In the genomic region with DNA sequence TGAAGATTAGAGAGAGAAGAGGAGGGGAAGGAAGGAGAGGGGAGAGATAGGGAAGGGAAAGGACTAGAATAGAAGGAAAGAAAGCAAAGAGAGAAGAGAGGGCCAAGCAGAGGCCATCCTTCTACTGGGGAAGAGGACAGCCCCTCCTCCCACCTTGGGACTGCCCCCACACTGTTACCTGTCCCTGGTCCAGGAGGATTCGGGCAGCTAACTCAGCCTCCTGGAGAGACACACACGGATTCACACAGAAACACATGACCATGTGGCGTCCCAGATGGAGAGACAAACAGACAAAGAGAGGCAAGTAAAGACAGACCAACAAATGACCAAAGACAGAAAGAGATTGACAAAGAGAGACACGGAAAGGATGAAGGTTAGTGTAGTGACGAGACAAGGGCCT, we compare ENCODE assay signal across 17 cellular contexts. TPM values are rescaled to one million over a fixed set of nuclear protein-coding genes. Genes with fewer than 3 reads are reported as not detected.
A peak's percentile ranks its signal among the peaks of the same experiment; 100 is the strongest.
DNase-seq lines count a peak whose midpoint lies in the region; ATAC-seq, FAIRE-seq and TF ChIP-seq lines count a peak whose summit lies in the region.
"Had no signal": no experiment of that assay in that cellular context is flagged by ENCODE, and none has a peak within 500 bp of the region (broad histone marks: within the 10 kb centered on the region; RNA-seq: fewer than 3 reads in every experiment).

No MANE protein-coding gene starts in this region.

- H3K36me3 ChIP-seq in CD8-positive, alpha-beta T cell (ENCODE audit: insufficient read depth, low read length) = no peaks in the 10 kb centered on the region
- H3K36me3 ChIP-seq in sigmoid colon = peaks cover 17 to 51% (median 33%) of the 10 kb centered on the region in 4 donors
- H3K36me3 ChIP-seq in Karpas-422 (ENCODE audit: insufficient read depth, low read length) = no peaks in the 10 kb centered on the region
- H3K36me3 ChIP-seq: HAP-1, SJSA1 had no signal

- no peak for TF ChIP-seq CTCF in CD8-positive, alpha-beta T cell (IDR thresholded peaks at IDR 0.05)
- no peak for TF ChIP-seq CTCF in sigmoid colon (IDR thresholded peaks at IDR 0.05)

- no peaks in the 10 kb centered on the region for H3K79me2 ChIP-seq in Karpas-422 (ENCODE audit: low read length)

- no peak for TF ChIP-seq EP300 in sigmoid colon (IDR thresholded peaks at IDR 0.05)

- CTCF ChIA-PET in CD8-positive, alpha-beta T cell (lab: Charles Lee) = interaction anchor here (2.5 to 16.7 kb wide), 4 partner anchors 8 to 82 kb away, joined by 24 to 416 read pairs (median 252); partner anchors contain the start of genes RNASE7 and TMEM253

- no peaks in the 10 kb centered on the region for H3K27me3 Mint-ChIP-seq in CD8-positive, alpha-beta T cell (ENCODE audit: low read depth)
- H3K27me3 Mint-ChIP-seq in activated T-helper 2 cell treated with anti-CD3 and anti-CD28 coated beads, Interferon-gamma antibody, Interleukin-2, Interleukin-4, amounts not matched to agents 10 μg/mL and 5 μg/mL and 100 μg/mL, durations not matched to agents 14 hours and 24 hours and 36 hours (ENCODE audit: low read depth) = peaks cover 46% of the 10 kb centered on the region

- no peak for FAIRE-seq in HTR-8/SVneo (lab: Jason Lieb, UNC)
- FAIRE-seq: astrocyte, endometrium had no signal

- no peak overlapping the region for H3K27ac ChIP-seq in CD8-positive, alpha-beta T cell (ENCODE audit: low read depth, low read length)
- H3K27ac ChIP-seq in layer of hippocampus (ENCODE audit: low read depth, low read length) = peak overlapping the region; percentile 99
- H3K27ac ChIP-seq in sigmoid colon = peak overlapping the region; percentile 93 to 95 (median 93)
- no peak overlapping the region for H3K27ac ChIP-seq in Karpas-422 (ENCODE audit: low read length)
- H3K27ac ChIP-seq: SJSA1 had no signal

- H3K4me1 Mint-ChIP-seq in CD8-positive, alpha-beta T cell (ENCODE audit: low read depth) = peaks cover 19% of the 10 kb centered on the region
- H3K4me1 Mint-ChIP-seq in activated T-helper 2 cell treated with anti-CD3 and anti-CD28 coated beads, Interferon-gamma antibody, Interleukin-2, Interleukin-4, amounts not matched to agents 10 μg/mL and 5 μg/mL and 100 μg/mL, durations not matched to agents 14 hours and 24 hours and 36 hours (ENCODE audit: low read depth) = peaks cover 6% of the 10 kb centered on the region

- H4K20me1 ChIP-seq in Karpas-422 (ENCODE audit: insufficient read depth, low read depth, low read length) = 0 out of 2 replicates have a peak, but pooled peaks cover 3% of the 10 kb centered on the region

- no peak overlapping the region for H3K4me2 ChIP-seq in Karpas-422 (ENCODE audit: low read depth, low read length, poor library complexity, severe bottlenecking)

- no peaks in the 10 kb centered on the region for H3K9me3 ChIP-seq in CD8-positive, alpha-beta T cell (ENCODE audit: low read length)
- H3K9me3 ChIP-seq in sigmoid colon (no peaks in the 10 kb centered on the region), Karpas-422 (ENCODE audit: low read length) (no peaks in the 10 kb centered on the region)
- H3K9me3 ChIP-seq: HAP-1, SJSA1 had no signal

- no peak for ATAC-seq in CD8-positive, alpha-beta T cell
- ATAC-seq in HG03342 (IDR thresholded peaks at IDR 0.05; ENCODE audit: unreplicated experiment) = no peak
- ATAC-seq: stimulated activated naive B cell treated with anti-CD40 and anti-IgM and Interleukin-4, amounts not matched to agents 10 μg/mL and 1 μg/mL and 100 μg/mL, for 72 hours had no signal

- no peaks in the 10 kb centered on the region for H3K9me2 ChIP-seq in Karpas-422 (replicated peaks; ENCODE audit: insufficient read depth, low read length)

- H3K27ac Mint-ChIP-seq in CD8-positive, alpha-beta T cell = no peak overlapping the region
- H3K27ac Mint-ChIP-seq in activated T-helper 2 cell treated with anti-CD3 and anti-CD28 coated beads, Interferon-gamma antibody, Interleukin-2, Interleukin-4, amounts not matched to agents 10 μg/mL and 5 μg/mL and 100 μg/mL, durations not matched to agents 14 hours and 24 hours and 36 hours = no peak overlapping the region
- H3K27ac Mint-ChIP-seq: stimulated activated naive B cell treated with anti-CD40 and anti-IgM and Interleukin-4, amounts not matched to agents 10 μg/mL and 1 μg/mL and 100 μg/mL, for 72 hours had no signal

- no peak overlapping the region for H2AFZ ChIP-seq in Karpas-422 (ENCODE audit: low read length)

- TF ChIP-seq POLR2A in sigmoid colon (IDR thresholded peaks at IDR 0.05) = no peak

- POLR2A ChIA-PET in CD8-positive, alpha-beta T cell (lab: Charles Lee) = no interaction called here

- WGBS in sigmoid colon, 2 donors = 82 to 89% methylated on average over 5 of the region's 5 CpGs

- intact Hi-C loops in CD8-positive, alpha-beta T cell (cut with DNase I, micrococcal nuclease) = no loop called here
- intact Hi-C loops in activated T-helper 2 cell treated with anti-CD3 and anti-CD28 coated beads, Interferon-gamma antibody, Interleukin-2, Interleukin-4, amounts not matched to agents 10 μg/mL and 5 μg/mL and 100 μg/mL, durations not matched to agents 14 hours and 24 hours and 36 hours (cut with micrococcal nuclease) = no loop called here
- intact Hi-C loops in sigmoid colon (cut with DNase I) = no loop called here

- H3K4me3 Mint-ChIP-seq in CD8-positive, alpha-beta T cell = peak overlapping the region; percentile 49
- H3K4me3 Mint-ChIP-seq in activated T-helper 2 cell treated with anti-CD3 and anti-CD28 coated beads, Interferon-gamma antibody, Interleukin-2, Interleukin-4, amounts not matched to agents 10 μg/mL and 5 μg/mL and 100 μg/mL, durations not matched to agents 14 hours and 24 hours and 36 hours (ENCODE audit: low read depth) = peak overlapping the region; percentile 10
- H3K4me3 Mint-ChIP-seq: stimulated activated naive B cell treated with anti-CD40 and anti-IgM and Interleukin-4, amounts not matched to agents 10 μg/mL and 1 μg/mL and 100 μg/mL, for 72 hours had no signal

- H3K9me3 Mint-ChIP-seq in CD8-positive, alpha-beta T cell = no peaks in the 10 kb centered on the region
- H3K9me3 Mint-ChIP-seq in activated T-helper 2 cell treated with anti-CD3 and anti-CD28 coated beads, Interferon-gamma antibody, Interleukin-2, Interleukin-4, amounts not matched to agents 10 μg/mL and 5 μg/mL and 100 μg/mL, durations not matched to agents 14 hours and 24 hours and 36 hours = no peaks in the 10 kb centered on the region
- H3K9me3 Mint-ChIP-seq: stimulated activated naive B cell treated with anti-CD40 and anti-IgM and Interleukin-4, amounts not matched to agents 10 μg/mL and 1 μg/mL and 100 μg/mL, for 72 hours had no signal

- H3K27me3 ChIP-seq in CD8-positive, alpha-beta T cell (ENCODE audit: insufficient read depth, low read length) = no peaks in the 10 kb centered on the region
- H3K27me3 ChIP-seq in layer of hippocampus (ENCODE audit: control insufficient read depth, insufficient read depth, low read length) (no peaks in the 10 kb centered on the region), sigmoid colon (no peaks in the 10 kb centered on the region), Karpas-422 (ENCODE audit: low read length) (no peaks in the 10 kb centered on the region; the same call in 1 of the 2 replicates)

- H3K4me3 ChIP-seq in CD8-positive, alpha-beta T cell (ENCODE audit: low read depth, low read length) = no peak overlapping the region
- H3K4me3 ChIP-seq in sigmoid colon = peak overlapping the region in 3 of 4 donors; percentile 84 to 91 (median 85)
- no peak overlapping the region for H3K4me3 ChIP-seq in Karpas-422 (ENCODE audit: low read length)
- H3K4me3 ChIP-seq: HAP-1, SJSA1 had no signal

- H3K4me1 ChIP-seq in CD8-positive, alpha-beta T cell (ENCODE audit: insufficient read depth, low read length) = peaks cover 13% of the 10 kb centered on the region
- peaks cover 0 to 43% (median 35%) of the 10 kb centered on the region in 4 donors for H3K4me1 ChIP-seq in sigmoid colon
- H3K4me1 ChIP-seq in Karpas-422 (ENCODE audit: low read length) = no peaks in the 10 kb centered on the region

- DNase-seq in CD8-positive, alpha-beta T cell = no peak
- DNase-seq in activated T-helper 2 cell treated with anti-CD3 and anti-CD28 coated beads, Interferon-gamma antibody, Interleukin-2, Interleukin-4, amounts not matched to agents 10 μg/mL and 5 μg/mL and 100 μg/mL, durations not matched to agents 14 hours and 24 hours and 36 hours (ENCODE audit: low spot score) = no peak
- DNase-seq in sigmoid colon (no peak), HTR-8/SVneo (ENCODE audit: insufficient read length, low spot score) (no peak), Karpas-422 (no peak), DMS 273 treated with DMSO at 0.1 percent for 48 hours (lab: John Stamatoyannopoulos, UW) (no peak)
- DNase-seq: activated CD4-positive, CD25-positive, alpha-beta regulatory T cell; mammary epithelial cell; MM.1S; stimulated activated CD4-positive, alpha-beta T cell treated with anti-CD3 and anti-CD28 coated beads, Interleukin-4, amount 100 ng/mL, for 1 hour; stimulated activated naive B cell treated with anti-CD40 and anti-IgM and Interleukin-4, amounts not matched to agents 10 μg/mL and 1 μg/mL and 100 μg/mL, for 72 hours had no signal

- H3K36me3 Mint-ChIP-seq in CD8-positive, alpha-beta T cell = peaks cover 41% of the 10 kb centered on the region
- H3K36me3 Mint-ChIP-seq in activated T-helper 2 cell treated with anti-CD3 and anti-CD28 coated beads, Interferon-gamma antibody, Interleukin-2, Interleukin-4, amounts not matched to agents 10 μg/mL and 5 μg/mL and 100 μg/mL, durations not matched to agents 14 hours and 24 hours and 36 hours (ENCODE audit: low read depth) = no peaks in the 10 kb centered on the region
- H3K36me3 Mint-ChIP-seq: stimulated activated naive B cell treated with anti-CD40 and anti-IgM and Interleukin-4, amounts not matched to agents 10 μg/mL and 1 μg/mL and 100 μg/mL, for 72 hours had no signal

- H3K9ac ChIP-seq in Karpas-422 (ENCODE audit: low read length) = no peak overlapping the region

RNA-seq across cellular contexts. Expression of gene NDRG2, which starts 2.2 kb away (rescaled TPM):
- 10 to 100 TPM; 18.9 to 24.8 TPM for total RNA-seq in CD8-positive, alpha-beta T cell
- total RNA-seq in activated T-helper 2 cell treated with anti-CD3 and anti-CD28 coated beads, Interferon-gamma antibody, Interleukin-2, Interleukin-4, amounts not matched to agents 10 μg/mL and 5 μg/mL and 100 μg/mL, durations not matched to agents 14 hours and 24 hours and 36 hours = 1.1 and 1.8 TPM in 2 replicates
- total RNA-seq in sigmoid colon = 100 to 1,000 TPM; 184 to 276 (median 235) TPM
- 100 to 1,000 TPM; 114 to 199 (median 141) TPM for polyA plus RNA-seq in sigmoid colon
- not detected in 2 replicates for total RNA-seq in Karpas-422 (2014; rRNA removed; shearing (Covaris generic); ENCODE audit: low replicate concordance)

RNA-seq across cellular contexts. Expression of gene TPPP2, which starts 7.3 kb away (rescaled TPM):
- not detected for total RNA-seq in CD8-positive, alpha-beta T cell
- total RNA-seq in activated T-helper 2 cell treated with anti-CD3 and anti-CD28 coated beads, Interferon-gamma antibody, Interleukin-2, Interleukin-4, amounts not matched to agents 10 μg/mL and 5 μg/mL and 100 μg/mL, durations not matched to agents 14 hours and 24 hours and 36 hours = not detected in 2 replicates
- not detected for total RNA-seq in sigmoid colon
- under 1 TPM in 1 of 3 donors, not detected in 2; 0.36 TPM for polyA plus RNA-seq in sigmoid colon
- not detected in 2 replicates for total RNA-seq in Karpas-422 (2014; rRNA removed; shearing (Covaris generic); ENCODE audit: low replicate concordance)
- total RNA-seq: astrocyte, mammary epithelial cell, SJSA1 had no signal
- polyA plus RNA-seq: mammary epithelial cell had no signal

RNA-seq across cellular contexts. Expression of gene RNASE13, which starts 11.9 kb away (rescaled TPM):
- not detected for total RNA-seq in CD8-positive, alpha-beta T cell
- total RNA-seq in activated T-helper 2 cell treated with anti-CD3 and anti-CD28 coated beads, Interferon-gamma antibody, Interleukin-2, Interleukin-4, amounts not matched to agents 10 μg/mL and 5 μg/mL and 100 μg/mL, durations not matched to agents 14 hours and 24 hours and 36 hours = not detected in 2 replicates
- not detected for total RNA-seq in sigmoid colon
- polyA plus RNA-seq in sigmoid colon = not detected
- total RNA-seq in Karpas-422 (2014; rRNA removed; shearing (Covaris generic); ENCODE audit: low replicate concordance) = not detected in 2 replicates
- total RNA-seq: astrocyte, mammary epithelial cell, SJSA1 had no signal
- polyA plus RNA-seq: mammary epithelial cell had no signal

RNA-seq across cellular contexts. Expression of gene RNASE7, which starts 19.5 kb away (rescaled TPM):
- total RNA-seq in CD8-positive, alpha-beta T cell = not detected
- not detected in 2 replicates for total RNA-seq in activated T-helper 2 cell treated with anti-CD3 and anti-CD28 coated beads, Interferon-gamma antibody, Interleukin-2, Interleukin-4, amounts not matched to agents 10 μg/mL and 5 μg/mL and 100 μg/mL, durations not matched to agents 14 hours and 24 hours and 36 hours
- not detected for total RNA-seq in sigmoid colon
- polyA plus RNA-seq in sigmoid colon = under 1 TPM in 1 of 3 donors, not detected in 2; 0.10 TPM
- total RNA-seq in Karpas-422 (2014; rRNA removed; shearing (Covaris generic); ENCODE audit: low replicate concordance) = not detected in 2 replicates
- total RNA-seq: astrocyte, SJSA1 had no signal

RNA-seq across cellular contexts. Expression of gene SLC39A2, which starts 23.6 kb away (rescaled TPM):
- under 1 TPM; 0.33 to 0.62 TPM for total RNA-seq in CD8-positive, alpha-beta T cell
- 0.18 and 0.30 TPM in 2 replicates for total RNA-seq in activated T-helper 2 cell treated with anti-CD3 and anti-CD28 coated beads, Interferon-gamma antibody, Interleukin-2, Interleukin-4, amounts not matched to agents 10 μg/mL and 5 μg/mL and 100 μg/mL, durations not matched to agents 14 hours and 24 hours and 36 hours
- not detected for total RNA-seq in sigmoid colon
- polyA plus RNA-seq in sigmoid colon = 1 to 10 TPM in 1 of 3 donors, not detected in 2; 1.2 TPM
- total RNA-seq in Karpas-422 (2014; rRNA removed; shearing (Covaris generic); ENCODE audit: low replicate concordance) = not detected in 2 replicates
- total RNA-seq: mammary epithelial cell, SJSA1 had no signal

Comparison
In these comparisons a context has a peak if more than half of its experiments do, and no peak if none do; other contexts are left out.
1. H3K27ac ChIP-seq: peak in layer of hippocampus (single experiment) and sigmoid colon (4 of 4); none in CD8-positive, alpha-beta T cell (single experiment) and Karpas-422 (single experiment).
2. H3K4me3 ChIP-seq: peak in sigmoid colon (3 of 4); none in CD8-positive, alpha-beta T cell (single experiment) and Karpas-422 (single experiment).
3. RNA of gene NDRG2, which starts 2.2 kb away (total RNA-seq): 184 to 276 TPM in sigmoid colon; 18.9 to 24.8 TPM in CD8-positive, alpha-beta T cell, 1.1 to 1.8 TPM in activated T-helper 2 cell treated with anti-CD3 and anti-CD28 coated beads, Interferon-gamma antibody, Interleukin-2, Interleukin-4, amounts not matched to agents 10 μg/mL and 5 μg/mL and 100 μg/mL, durations not matched to agents 14 hours and 24 hours and 36 hours and not detected in Karpas-422; every median in the first group is over 4 times any median in the second.